ENCODE assay signal across 21 cellular contexts in the genomic region with DNA sequence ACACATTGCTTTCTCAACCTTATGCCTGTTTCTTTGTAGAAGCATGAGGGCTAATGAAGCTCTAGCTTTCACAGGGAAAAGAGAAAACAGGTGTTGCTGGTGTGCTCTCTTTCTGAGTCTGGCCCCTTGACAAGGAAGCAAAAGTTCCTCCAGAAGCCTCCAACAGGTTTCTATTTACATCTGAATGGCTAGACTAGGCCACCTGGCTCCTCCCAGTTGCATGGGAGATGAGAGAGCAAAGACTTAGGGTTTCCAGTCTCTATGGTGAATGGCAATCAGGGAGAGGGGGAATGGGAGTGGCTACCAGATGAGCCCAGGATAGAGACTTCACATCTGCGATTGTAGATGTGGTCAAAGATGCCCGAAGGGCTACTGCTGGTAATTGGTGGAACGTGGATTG.
"Had no signal": no experiment of that assay in that cellular context is flagged by ENCODE, and none has a peak within 500 bp of the region (broad histone marks: within the 10 kb centered on the region; RNA-seq: fewer than 3 reads in every experiment).

No MANE protein-coding gene starts in this region.

- H3K4me3 ChIP-seq: lung, sigmoid colon, thoracic aorta, upper lobe of right lung had no signal

- H3K9me3 ChIP-seq: sigmoid colon, thoracic aorta, upper lobe of right lung had no signal

- H3K4me1 Mint-ChIP-seq: natural killer cell had no signal

- H3K4me1 ChIP-seq: foreskin keratinocyte, sigmoid colon, upper lobe of right lung had no signal

- H3K27me3 Mint-ChIP-seq: activated CD4-positive, alpha-beta T cell treated with anti-CD3 and anti-CD28 coated beads, Interleukin-2, amount 10 ng/mL, durations not matched to agents 7 days and 5 days; activated naive CD8-positive, alpha-beta T cell treated with anti-CD3 and anti-CD28 coated beads, Interleukin-2, amount 50 U/mL, for 24 hours; progenitor cell of endocrine pancreas had no signal

- H3K36me3 ChIP-seq: sigmoid colon, thoracic aorta, upper lobe of right lung had no signal

- H3K27ac Mint-ChIP-seq: activated CD4-positive, alpha-beta T cell treated with anti-CD3 and anti-CD28 coated beads, Interleukin-2, amount 10 ng/mL, durations not matched to agents 7 days and 5 days; activated CD8-positive, alpha-beta memory T cell treated with anti-CD3 and anti-CD28 coated beads, Interleukin-2, amount 10 ng/mL, durations not matched to agents 7 days and 5 days; activated CD8-positive, alpha-beta T cell treated with anti-CD3 and anti-CD28 coated beads for 36 hours; activated naive CD8-positive, alpha-beta T cell treated with anti-CD3 and anti-CD28 coated beads, Interleukin-2, amount 50 U/mL, for 24 hours; natural killer cell; progenitor cell of endocrine pancreas had no signal

- H3K27me3 ChIP-seq: foreskin keratinocyte, sigmoid colon, upper lobe of right lung had no signal

- DNase-seq: activated CD4-positive, alpha-beta T cell treated with anti-CD3 and anti-CD28 coated beads, Interleukin-2, amount 10 ng/mL, durations not matched to agents 7 days and 5 days; activated CD4-positive, CD25-positive, alpha-beta regulatory T cell treated with anti-CD3 and anti-CD28 coated beads, Interleukin-2, amount 50 U/mL, for 72 hours; activated CD8-positive, alpha-beta memory T cell treated with anti-CD3 and anti-CD28 coated beads, Interleukin-2, amount 10 ng/mL, durations not matched to agents 7 days and 5 days; activated CD8-positive, alpha-beta T cell treated with anti-CD3 and anti-CD28 coated beads for 36 hours; activated effector memory CD4-positive, alpha-beta T cell treated with anti-CD3 and anti-CD28 coated beads, Interleukin-2, amount 50 U/mL, for 16 hours; activated naive CD4-positive, alpha-beta T cell treated with anti-CD3 and anti-CD28 coated beads, Interleukin-2, amount 50 U/mL, for 16 hours; activated naive CD8-positive, alpha-beta T cell treated with anti-CD3 and anti-CD28 coated beads, Interleukin-2, amount 50 U/mL, for 24 hours; activated T-cell treated with anti-CD3 and anti-CD28 coated beads for 4 hours; erythroblast; foreskin keratinocyte; kidney; natural killer cell; retina; sigmoid colon; stimulated activated CD4-positive, alpha-beta T cell treated with anti-CD3 and anti-CD28 coated beads, Interleukin-4, amount 100 ng/mL, for 1 hour; stimulated activated naive CD4-positive, alpha-beta T cell treated with Interleukin-2 at 50 U/mL for 16 hours; upper lobe of right lung had no signal

- H3K9me3 Mint-ChIP-seq: natural killer cell had no signal

- H3K27ac ChIP-seq: foreskin keratinocyte, sigmoid colon, thoracic aorta, upper lobe of right lung had no signal

- H3K4me3 Mint-ChIP-seq: activated CD4-positive, alpha-beta T cell treated with anti-CD3 and anti-CD28 coated beads, Interleukin-2, amount 10 ng/mL, durations not matched to agents 7 days and 5 days; activated CD8-positive, alpha-beta memory T cell treated with anti-CD3 and anti-CD28 coated beads, Interleukin-2, amount 10 ng/mL, durations not matched to agents 7 days and 5 days; activated CD8-positive, alpha-beta T cell treated with anti-CD3 and anti-CD28 coated beads for 36 hours; activated naive CD8-positive, alpha-beta T cell treated with anti-CD3 and anti-CD28 coated beads, Interleukin-2, amount 50 U/mL, for 24 hours; natural killer cell had no signal

- H3K36me3 Mint-ChIP-seq: activated CD8-positive, alpha-beta memory T cell treated with anti-CD3 and anti-CD28 coated beads, Interleukin-2, amount 10 ng/mL, durations not matched to agents 7 days and 5 days; natural killer cell had no signal

- ATAC-seq: activated CD8-positive, alpha-beta memory T cell treated with anti-CD3 and anti-CD28 coated beads, Interleukin-2, amount 10 ng/mL, durations not matched to agents 7 days and 5 days; activated CD8-positive, alpha-beta T cell treated with anti-CD3 and anti-CD28 coated beads for 36 hours; activated naive CD8-positive, alpha-beta T cell treated with anti-CD3 and anti-CD28 coated beads, Interleukin-2, amount 50 U/mL, for 24 hours; foreskin keratinocyte; left lobe of liver; natural killer cell; upper lobe of right lung had no signal
